In genomic region chr19:3276341-3276799, GRCh38 we compare ENCODE assay signal across 1 cellular context.
A peak's percentile ranks its signal among the peaks of the same experiment; 100 is the strongest.
TF ChIP-seq lines count a peak whose summit lies in the region.

No MANE protein-coding gene starts in this region.

TF ChIP-seq in HEK293, 187 proteins besides CTCF, POLR2A, EP300 and RAD21 (continued from another document):
- TF ChIP-seq ZNF654 (tag by site-specific recombination; IDR thresholded peaks at IDR 0.05; ENCODE audit: low read depth), result no peak
- peak; percentile 57 for TF ChIP-seq SP3 (tag by site-specific recombination; IDR thresholded peaks at IDR 0.05)
- no peak for TF ChIP-seq TSHZ1 (tag by site-specific recombination; IDR thresholded peaks at IDR 0.05; ENCODE audit: borderline replicate concordance)
- TF ChIP-seq ZNF274 (IDR thresholded peaks at IDR 0.05; ENCODE audit: low read length), result no peak
- no peak for TF ChIP-seq ZNF274 (tag by site-specific recombination; IDR thresholded peaks at IDR 0.05; ENCODE audit: borderline replicate concordance)
